ENCODE assay signal across 8 cellular contexts in genomic region chr17:47948706-47949196, GRCh38. TPM values are rescaled to one million over a fixed set of nuclear protein-coding genes. Genes with fewer than 3 reads are reported as not detected.
DNase-seq lines count a peak whose midpoint lies in the region; ATAC-seq, FAIRE-seq and TF ChIP-seq lines count a peak whose summit lies in the region.

No MANE protein-coding gene starts in this region.

- DNase-seq in HTR-8/SVneo (ENCODE audit: insufficient read length, low spot score) (no peak), left lung (peak in 1 of 2 donors; percentile 44), RPMI8226 (no peak), HAP-1 (ENCODE audit: low spot score in 2 of 2) (no peak)
- no peak for DNase-seq in activated effector memory CD4-positive, alpha-beta T cell treated with Interleukin-2 at 50 U/mL for 16 hours

- ATAC-seq in left lung, result peak; percentile 6
- ATAC-seq in HG03175 (IDR thresholded peaks at IDR 0.05; ENCODE audit: unreplicated experiment), result no peak

- peaks cover 17 to 67% of the 10 kb centered on the region in 2 donors for H3K4me1 ChIP-seq in left lung
- H3K4me1 ChIP-seq in HAP-1, result peaks cover 5% of the 10 kb centered on the region

- intact Hi-C loops in left lung (cut with DNase I), result loop anchor here in 1 of 2 donors (10.0 kb wide), 1 partner anchor 66 kb away; no protein-coding TSS in a partner anchor

- H3K27ac ChIP-seq in 22Rv1, result peak overlapping the region; percentile 98
- H3K27ac ChIP-seq in angular gyrus (ENCODE audit: low read depth, low read length), result peak overlapping the region; percentile 8
- peak overlapping the region; percentile 69 to 72 for H3K27ac ChIP-seq in left lung

- FAIRE-seq in HTR-8/SVneo (lab: Jason Lieb, UNC), result peak; percentile 76

- TF ChIP-seq CTCF in 22Rv1 (IDR thresholded peaks at IDR 0.05), result no peak
- TF ChIP-seq CTCF in left lung (IDR thresholded peaks at IDR 0.05), result no peak

- in situ Hi-C loops in HAP-1 (cut with MboI; ENCODE audit: low sequenced_read_pairs), result loop anchor here (5.0 kb wide), 1 partner anchor 69 kb away; no protein-coding TSS in a partner anchor

- H3K9me3 ChIP-seq in left lung (no peaks in the 10 kb centered on the region), HAP-1 (no peaks in the 10 kb centered on the region)

- H3K27me3 ChIP-seq in left lung (no peaks in the 10 kb centered on the region), HAP-1 (ENCODE audit: low read depth) (no peaks in the 10 kb centered on the region)

- no peak overlapping the region for H3K4me3 ChIP-seq in left lung
- H3K4me3 ChIP-seq in HAP-1, result no peak overlapping the region

- H3K36me3 ChIP-seq in left lung (peaks cover 0 to 46% of the 10 kb centered on the region in 2 donors), HAP-1 (replicated peaks) (peaks cover 45% of the 10 kb centered on the region)

RNA-seq across cellular contexts. Expression of gene PNPO, which starts 7.4 kb away (rescaled TPM):
- total RNA-seq in left lung, result 10 to 100 TPM; 36.4 to 40.0 TPM

RNA-seq across cellular contexts. Expression of gene PRR15L, which starts 8.9 kb away (rescaled TPM):
- total RNA-seq in left lung, result 10 to 100 TPM; 39.1 to 56.2 TPM

RNA-seq across cellular contexts. Expression of gene CDK5RAP3, which starts 22.2 kb away (rescaled TPM):
- 100 to 1,000 TPM; 144 to 149 TPM for total RNA-seq in left lung

RNA-seq across cellular contexts. Expression of gene SP2, which starts 52.7 kb away (rescaled TPM):
- total RNA-seq in left lung, result 10 to 100 TPM; 14.2 to 15.2 TPM

Comparison
In these comparisons a context has a peak if more than half of its experiments do, and no peak if none do; other contexts are left out.
1. H3K27ac ChIP-seq: peak in every context shown above with its lines; median percentile 98 in 22Rv1; 70 in left lung; 8 in angular gyrus.